ENCODE assay signal across 15 cellular contexts in the genomic region with DNA sequence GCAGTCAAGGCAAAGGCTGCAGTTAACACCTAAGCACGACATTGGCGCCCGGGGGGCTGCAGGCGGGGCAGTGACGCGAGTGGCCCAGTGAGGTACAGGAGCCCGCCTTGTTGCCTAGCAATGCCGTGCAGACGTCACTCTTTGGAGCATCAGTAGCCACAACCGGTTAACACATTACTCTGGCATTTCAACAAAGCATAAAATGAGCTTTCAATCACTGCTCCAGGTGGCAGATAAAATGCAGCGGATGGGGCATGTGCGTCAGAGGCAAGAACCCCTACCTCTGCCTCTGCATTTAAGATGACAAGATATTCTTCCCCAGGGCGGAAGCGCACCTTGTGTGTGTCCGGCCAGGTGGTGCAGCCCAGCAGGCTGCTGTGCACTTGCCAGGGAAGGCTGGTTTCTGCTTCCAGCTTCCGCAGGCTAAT.
DNase-seq lines count a peak whose midpoint lies in the region; ATAC-seq and TF ChIP-seq lines count a peak whose summit lies in the region.
"Had no signal": no experiment of that assay in that cellular context is flagged by ENCODE, and none has a peak within 500 bp of the region (broad histone marks: within the 10 kb centered on the region; RNA-seq: fewer than 3 reads in every experiment).

No MANE protein-coding gene starts in this region.

- H2AFZ ChIP-seq in GM23338 = peak overlapping the region; percentile 72; the same call in 1 of the 2 replicates

- in situ Hi-C loops in astrocyte of the spinal cord (cut with HindIII; ENCODE audit: low sequenced_read_pairs) = no loop called here

- TF ChIP-seq CTCF in GM23338 (conservative IDR thresholded peaks at IDR 0.05; ENCODE audit: low read depth in 2 of 2) = no peak
- no peak for TF ChIP-seq CTCF in astrocyte of the spinal cord (IDR thresholded peaks at IDR 0.05; ENCODE audit: low read depth, low read length)

- H3K27ac ChIP-seq in GM23338 (ENCODE audit: low read depth) = no peak overlapping the region
- H3K27ac ChIP-seq: BLaER1 treated with 17β-estradiol and CSF1 and Interleukin-3, amounts not matched to agents 10 nM and 100 nM; cardiac muscle cell had no signal

- H4K20me1 ChIP-seq in GM23338 (replicated peaks; ENCODE audit: insufficient read depth) = no peaks in the 10 kb centered on the region
- H4K20me1 ChIP-seq: BLaER1 treated with 17β-estradiol and CSF1 and Interleukin-3, amounts not matched to agents 10 nM and 100 nM had no signal

- H3K9me3 Mint-ChIP-seq in GM23338 = no peaks in the 10 kb centered on the region
- H3K9me3 Mint-ChIP-seq in activated CD4-positive, alpha-beta T cell treated with anti-CD3 and anti-CD28 coated beads, Interleukin-2, amount 10 ng/mL, durations not matched to agents 24 days and 14 days = no peaks in the 10 kb centered on the region

- H3K36me3 Mint-ChIP-seq in GM23338 (ENCODE audit: low read depth) = no peaks in the 10 kb centered on the region
- no peaks in the 10 kb centered on the region for H3K36me3 Mint-ChIP-seq in activated CD4-positive, alpha-beta T cell treated with anti-CD3 and anti-CD28 coated beads, Interleukin-2, amount 10 ng/mL, durations not matched to agents 24 days and 14 days (ENCODE audit: low read depth)

- H3K27me3 Mint-ChIP-seq in GM23338 (ENCODE audit: insufficient read depth, low read depth, poor library complexity) = peaks cover 9% of the 10 kb centered on the region
- peaks cover 4% of the 10 kb centered on the region for H3K27me3 Mint-ChIP-seq in activated CD4-positive, alpha-beta T cell treated with anti-CD3 and anti-CD28 coated beads, Interleukin-2, amount 10 ng/mL, durations not matched to agents 24 days and 14 days

- H3K27ac Mint-ChIP-seq in GM23338 = no peak overlapping the region
- H3K27ac Mint-ChIP-seq in activated CD4-positive, alpha-beta T cell treated with anti-CD3 and anti-CD28 coated beads, Interleukin-2, amount 10 ng/mL, durations not matched to agents 24 days and 14 days = no peak overlapping the region
- H3K27ac Mint-ChIP-seq: nephron had no signal

- DNase-seq in GM23338 (ENCODE audit: low spot score) (no peak), NCI-H2171 treated with DMSO at 0.1 percent for 48 hours (lab: John Stamatoyannopoulos, UW) (peak; percentile 70), astrocyte of the spinal cord (ENCODE audit: low read depth, low spot score) (peak; percentile 33), nucleus accumbens (lab: John Stamatoyannopoulos, UW) (peak in 30 of 56 donors; percentile 4 to 76 (median 44)), NCI-H446 (lab: John Stamatoyannopoulos, UW) (no peak)
- DNase-seq in activated CD4-positive, alpha-beta T cell treated with anti-CD3 and anti-CD28 coated beads, Interleukin-2, amount 10 ng/mL, durations not matched to agents 24 days and 14 days = no peak
- DNase-seq: activated naive CD4-positive, alpha-beta T cell treated with Interleukin-2 at 50 U/mL for 16 hours; NCI-H526 treated with DMSO at 0.1 percent for 48 hours; SIG-M5; stimulated activated naive CD8-positive, alpha-beta T cell treated with anti-CD3 and anti-CD28 coated beads, Interleukin-15, Interleukin-2, amounts not matched to agents 100 U/mL and 50 U/mL, for 24 hours had no signal

- no peaks in the 10 kb centered on the region for H3K36me3 ChIP-seq in GM23338 (ENCODE audit: insufficient read depth)
- H3K36me3 ChIP-seq: BLaER1 treated with 17β-estradiol and CSF1 and Interleukin-3, amounts not matched to agents 10 nM and 100 nM; cardiac muscle cell had no signal

- intact Hi-C loops in activated CD4-positive, alpha-beta T cell treated with anti-CD3 and anti-CD28 coated beads, Interleukin-2, amount 10 ng/mL, durations not matched to agents 24 days and 14 days (cut with micrococcal nuclease) = no loop called here

- no peaks in the 10 kb centered on the region for H3F3A ChIP-seq in GM23338 (replicated peaks; ENCODE audit: low read depth)

- no peaks in the 10 kb centered on the region; the same call in 1 of the 2 replicates for H3K9me2 ChIP-seq in GM23338 (ENCODE audit: insufficient read depth)

- peaks cover 7% of the 10 kb centered on the region; the same call in 2 of the 3 replicates for H3K4me1 Mint-ChIP-seq in GM23338
- no peaks in the 10 kb centered on the region for H3K4me1 Mint-ChIP-seq in activated CD4-positive, alpha-beta T cell treated with anti-CD3 and anti-CD28 coated beads, Interleukin-2, amount 10 ng/mL, durations not matched to agents 24 days and 14 days
- H3K4me1 Mint-ChIP-seq: nephron had no signal

- no peak overlapping the region for H3K4me3 Mint-ChIP-seq in GM23338
- H3K4me3 Mint-ChIP-seq in activated CD4-positive, alpha-beta T cell treated with anti-CD3 and anti-CD28 coated beads, Interleukin-2, amount 10 ng/mL, durations not matched to agents 24 days and 14 days = no peak overlapping the region
- H3K4me3 Mint-ChIP-seq: nephron had no signal

- no peak overlapping the region for H3K4me3 ChIP-seq in GM23338
- H3K4me3 ChIP-seq in astrocyte of the spinal cord (ENCODE audit: low read depth, low read length) = no peak overlapping the region
- H3K4me3 ChIP-seq: BLaER1 treated with 17β-estradiol and CSF1 and Interleukin-3, amounts not matched to agents 10 nM and 100 nM; cardiac muscle cell had no signal

- no peaks in the 10 kb centered on the region for H3K27me3 ChIP-seq in GM23338 (ENCODE audit: insufficient read depth)
- H3K27me3 ChIP-seq: BLaER1 treated with 17β-estradiol and CSF1 and Interleukin-3, amounts not matched to agents 10 nM and 100 nM; cardiac muscle cell had no signal

- no peaks in the 10 kb centered on the region for H3K4me1 ChIP-seq in GM23338 (ENCODE audit: insufficient read depth)

- H3K4me2 ChIP-seq in GM23338 = no peak overlapping the region
- H3K4me2 ChIP-seq: BLaER1 treated with 17β-estradiol and CSF1 and Interleukin-3, amounts not matched to agents 10 nM and 100 nM had no signal

- ATAC-seq in GM23338 (no peak), GM21447 (IDR thresholded peaks at IDR 0.05; ENCODE audit: unreplicated experiment) (no peak), HG03469 (IDR thresholded peaks at IDR 0.05; ENCODE audit: unreplicated experiment) (no peak)
- ATAC-seq: stimulated activated naive CD8-positive, alpha-beta T cell treated with anti-CD3 and anti-CD28 coated beads, Interleukin-15, Interleukin-2, amounts not matched to agents 100 U/mL and 50 U/mL, for 24 hours had no signal

- H3K79me2 ChIP-seq in GM23338 (replicated peaks; ENCODE audit: insufficient read depth) = no peaks in the 10 kb centered on the region

TF ChIP-seq in GM23338, 12 proteins besides CTCF, POLR2A, EP300 and RAD21 (continues in another document):
- no peak for TF ChIP-seq ZNF331 (CRISPR knock-in tag; IDR thresholded peaks at IDR 0.05; ENCODE audit: low read depth)
- TF ChIP-seq CREB1 (CRISPR knock-in tag; IDR thresholded peaks at IDR 0.05; ENCODE audit: low read depth) = no peak
- no peak for TF ChIP-seq POLR2AphosphoS5 (IDR thresholded peaks at IDR 0.05; ENCODE audit: low read depth)
- no peak for TF ChIP-seq EZH2 (IDR thresholded peaks at IDR 0.05; ENCODE audit: low read depth, unreplicated experiment)
- TF ChIP-seq STAT1 (IDR thresholded peaks at IDR 0.05; ENCODE audit: unreplicated experiment) = no peak
- no peak for TF ChIP-seq NANOG (IDR thresholded peaks at IDR 0.05; ENCODE audit: borderline replicate concordance)
- TF ChIP-seq, protein P1, sequence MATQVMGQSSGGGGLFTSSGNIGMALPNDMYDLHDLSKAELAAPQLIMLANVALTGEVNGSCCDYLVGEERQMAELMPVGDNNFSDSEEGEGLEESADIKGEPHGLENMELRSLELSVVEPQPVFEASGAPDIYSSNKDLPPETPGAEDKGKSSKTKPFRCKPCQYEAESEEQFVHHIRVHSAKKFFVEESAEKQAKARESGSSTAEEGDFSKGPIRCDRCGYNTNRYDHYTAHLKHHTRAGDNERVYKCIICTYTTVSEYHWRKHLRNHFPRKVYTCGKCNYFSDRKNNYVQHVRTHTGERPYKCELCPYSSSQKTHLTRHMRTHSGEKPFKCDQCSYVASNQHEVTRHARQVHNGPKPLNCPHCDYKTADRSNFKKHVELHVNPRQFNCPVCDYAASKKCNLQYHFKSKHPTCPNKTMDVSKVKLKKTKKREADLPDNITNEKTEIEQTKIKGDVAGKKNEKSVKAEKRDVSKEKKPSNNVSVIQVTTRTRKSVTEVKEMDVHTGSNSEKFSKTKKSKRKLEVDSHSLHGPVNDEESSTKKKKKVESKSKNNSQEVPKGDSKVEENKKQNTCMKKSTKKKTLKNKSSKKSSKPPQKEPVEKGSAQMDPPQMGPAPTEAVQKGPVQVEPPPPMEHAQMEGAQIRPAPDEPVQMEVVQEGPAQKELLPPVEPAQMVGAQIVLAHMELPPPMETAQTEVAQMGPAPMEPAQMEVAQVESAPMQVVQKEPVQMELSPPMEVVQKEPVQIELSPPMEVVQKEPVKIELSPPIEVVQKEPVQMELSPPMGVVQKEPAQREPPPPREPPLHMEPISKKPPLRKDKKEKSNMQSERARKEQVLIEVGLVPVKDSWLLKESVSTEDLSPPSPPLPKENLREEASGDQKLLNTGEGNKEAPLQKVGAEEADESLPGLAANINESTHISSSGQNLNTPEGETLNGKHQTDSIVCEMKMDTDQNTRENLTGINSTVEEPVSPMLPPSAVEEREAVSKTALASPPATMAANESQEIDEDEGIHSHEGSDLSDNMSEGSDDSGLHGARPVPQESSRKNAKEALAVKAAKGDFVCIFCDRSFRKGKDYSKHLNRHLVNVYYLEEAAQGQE (IDR thresholded peaks at IDR 0.05; ENCODE audit: unreplicated experiment) = no peak
- TF ChIP-seq, protein P2, sequence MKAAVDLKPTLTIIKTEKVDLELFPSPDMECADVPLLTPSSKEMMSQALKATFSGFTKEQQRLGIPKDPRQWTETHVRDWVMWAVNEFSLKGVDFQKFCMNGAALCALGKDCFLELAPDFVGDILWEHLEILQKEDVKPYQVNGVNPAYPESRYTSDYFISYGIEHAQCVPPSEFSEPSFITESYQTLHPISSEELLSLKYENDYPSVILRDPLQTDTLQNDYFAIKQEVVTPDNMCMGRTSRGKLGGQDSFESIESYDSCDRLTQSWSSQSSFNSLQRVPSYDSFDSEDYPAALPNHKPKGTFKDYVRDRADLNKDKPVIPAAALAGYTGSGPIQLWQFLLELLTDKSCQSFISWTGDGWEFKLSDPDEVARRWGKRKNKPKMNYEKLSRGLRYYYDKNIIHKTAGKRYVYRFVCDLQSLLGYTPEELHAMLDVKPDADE (IDR thresholded peaks at IDR 0.05) = no peak

Comparison
In these comparisons a context has a peak if more than half of its experiments do, and no peak if none do; other contexts are left out.
1. DNase-seq: peak in NCI-H2171 treated with DMSO at 0.1 percent for 48 hours (single experiment), astrocyte of the spinal cord (single experiment) and nucleus accumbens (30 of 56); none in GM23338 (single experiment), NCI-H446 (0 of 2) and activated CD4-positive, alpha-beta T cell treated with anti-CD3 and anti-CD28 coated beads, Interleukin-2, amount 10 ng/mL, durations not matched to agents 24 days and 14 days (single experiment).